Comparison of ENCODE assay signal across 10 cellular contexts in the genomic region with DNA sequence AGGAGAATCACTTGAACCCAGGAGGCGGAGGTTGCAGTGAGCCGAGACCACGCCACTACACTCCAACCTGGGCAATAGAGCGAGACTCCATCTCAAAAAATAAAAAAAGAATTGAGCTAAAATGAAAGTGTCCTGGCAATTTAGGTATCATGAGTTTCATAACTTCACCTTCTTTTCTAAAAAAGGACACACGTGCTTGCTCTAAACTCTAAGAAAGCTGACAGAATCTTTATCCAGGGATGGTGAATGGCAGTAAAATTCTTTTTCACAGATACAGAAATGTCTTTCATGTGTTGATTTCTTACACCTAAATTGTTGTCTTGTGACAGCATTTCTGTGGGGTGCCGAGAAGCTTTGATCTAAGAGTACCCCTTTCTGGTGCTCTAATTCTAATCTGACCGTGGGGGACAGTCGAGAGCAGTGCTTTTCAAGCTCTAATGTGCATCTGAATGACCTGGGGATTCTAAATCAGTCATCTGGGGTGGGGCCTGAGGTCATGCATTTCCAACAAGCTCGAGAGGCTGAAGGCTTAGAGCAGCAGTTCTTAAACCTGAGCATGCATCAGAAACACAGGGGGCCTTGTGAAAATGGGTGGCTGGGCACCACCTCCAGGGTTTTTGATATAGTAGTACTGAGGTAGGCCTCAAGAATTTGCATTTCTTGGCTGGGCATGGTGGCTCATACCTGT.
A peak's percentile ranks its signal among the peaks of the same experiment; 100 is the strongest.
DNase-seq lines count a peak whose midpoint lies in the region; ATAC-seq lines count a peak whose summit lies in the region.
"Had no signal": no experiment of that assay in that cellular context is flagged by ENCODE, and none has a peak within 500 bp of the region (broad histone marks: within the 10 kb centered on the region; RNA-seq: fewer than 3 reads in every experiment).

No MANE protein-coding gene starts in this region.

- peak overlapping the region; percentile 94 for H3K27ac Mint-ChIP-seq in memory B cell
- H3K27ac Mint-ChIP-seq: activated T-helper 2 cell treated with anti-CD3 and anti-CD28 coated beads, Interferon-gamma antibody, Interleukin-2, Interleukin-4, amounts not matched to agents 10 μg/mL and 5 μg/mL and 100 μg/mL, durations not matched to agents 14 hours and 24 hours and 36 hours had no signal

- no peak for DNase-seq in memory B cell (ENCODE audit: low spot score in 2 of 2)
- DNase-seq in NCI-H1092 treated with DMSO at 0.1 percent for 48 hours (lab: John Stamatoyannopoulos, UW) = no peak
- no peak for DNase-seq in NOMO-1 treated with DMSO at 0.1 percent for 48 hours (lab: John Stamatoyannopoulos, UW; ENCODE audit: unreplicated experiment)
- no peak for DNase-seq in midbrain (lab: John Stamatoyannopoulos, UW)
- DNase-seq in NCI-H2029 (lab: John Stamatoyannopoulos, UW) = no peak
- DNase-seq: stimulated activated CD4-positive, alpha-beta T cell treated with anti-CD3 and anti-CD28 coated beads, Interleukin-4, amount 100 ng/mL, for 24 hours had no signal

- ATAC-seq in GM18858 (IDR thresholded peaks at IDR 0.05; ENCODE audit: unreplicated experiment) (peak; percentile 43), GM21723 (IDR thresholded peaks at IDR 0.05; ENCODE audit: unreplicated experiment) (peak; percentile 41), HG03342 (IDR thresholded peaks at IDR 0.05; ENCODE audit: unreplicated experiment) (peak; percentile 57), memory B cell (ENCODE audit: low read depth) (no peak)

- H3K9me3 Mint-ChIP-seq in memory B cell = no peaks in the 10 kb centered on the region
- H3K9me3 Mint-ChIP-seq: activated T-helper 2 cell treated with anti-CD3 and anti-CD28 coated beads, Interferon-gamma antibody, Interleukin-2, Interleukin-4, amounts not matched to agents 10 μg/mL and 5 μg/mL and 100 μg/mL, durations not matched to agents 14 hours and 24 hours and 36 hours had no signal

- H3K4me1 Mint-ChIP-seq in memory B cell = peaks cover 59% of the 10 kb centered on the region

- H3K27me3 Mint-ChIP-seq in memory B cell = no peaks in the 10 kb centered on the region

- peak overlapping the region; percentile 73 for H3K4me3 Mint-ChIP-seq in memory B cell

- peaks cover 4% of the 10 kb centered on the region for H3K36me3 Mint-ChIP-seq in memory B cell
